Comparison of ENCODE assay signal across 9 cellular contexts in the genomic region with DNA sequence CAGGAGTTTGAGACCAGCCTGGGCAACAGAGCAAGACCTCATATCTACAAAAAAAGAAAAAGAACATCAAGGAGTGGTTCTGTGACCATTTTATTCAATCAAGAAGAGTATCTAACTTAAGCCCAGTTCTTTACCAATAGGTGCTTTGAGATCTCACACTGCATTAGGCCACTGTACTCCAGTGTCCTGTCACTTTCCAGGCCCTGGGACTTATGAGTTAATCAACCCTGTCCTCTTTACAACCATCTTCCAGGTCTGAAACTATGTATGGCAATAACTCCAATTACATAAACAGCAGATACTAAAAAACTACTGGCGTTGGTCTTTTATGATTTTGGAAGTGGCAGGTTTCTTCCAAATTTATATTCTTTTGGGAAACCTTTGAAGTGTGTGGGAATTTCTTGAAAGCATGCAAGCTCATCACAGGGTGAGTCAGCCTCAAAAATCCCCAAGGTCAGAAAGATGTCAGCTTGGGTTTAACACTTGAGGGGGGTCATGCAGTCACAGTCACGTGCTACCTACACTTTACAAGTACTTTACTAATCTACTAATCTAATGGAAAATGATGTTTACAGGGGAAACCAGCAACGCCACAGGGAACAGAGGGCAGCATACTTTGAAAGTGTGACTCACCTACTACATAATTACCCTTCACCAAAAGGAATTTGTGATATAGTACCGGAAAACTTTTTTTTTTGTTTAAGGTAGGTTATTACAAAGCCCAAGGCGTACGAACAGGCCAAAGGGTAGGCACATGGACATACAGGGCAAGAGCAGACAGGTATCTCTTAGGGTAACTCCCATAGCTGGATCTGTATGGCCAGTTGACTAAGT. TPM values are rescaled to one million over a fixed set of nuclear protein-coding genes. Genes with fewer than 3 reads are reported as not detected.
DNase-seq lines count a peak whose midpoint lies in the region; ATAC-seq and TF ChIP-seq lines count a peak whose summit lies in the region.
"Had no signal": no experiment of that assay in that cellular context is flagged by ENCODE, and none has a peak within 500 bp of the region (broad histone marks: within the 10 kb centered on the region; RNA-seq: fewer than 3 reads in every experiment).

No MANE protein-coding gene starts in this region.

- no peak for TF ChIP-seq RAD21 in HCT116 (IDR thresholded peaks at IDR 0.05; ENCODE audit: low read depth)

- POLR2A ChIA-PET in BJ (lab: Charles Lee) (no interaction called here), HCT116 (lab: Charles Lee) (interaction anchor here (0.9 to 2.1 kb wide), 2 partner anchors 15 to 405 kb away, joined by 3 to 10 read pairs; partner anchors contain the start of gene PISD)

- H3K4me1 Mint-ChIP-seq in activated CD8-positive, alpha-beta memory T cell treated with anti-CD3 and anti-CD28 coated beads, Interleukin-2, amount 10 ng/mL, durations not matched to agents 7 days and 5 days = peaks cover 24% of the 10 kb centered on the region

- H3K4me3 ChIP-seq in BJ (ENCODE audit: low read depth, low read length) (no peak overlapping the region), HCT116 (replicated peaks in 1 of 2; ENCODE audit: low read depth in 1 of 2, low read length in 2 of 2) (peak overlapping the region in 1 of 2 experiments; percentile 12; a peak in 1 of 4 replicates), vagina (no peak overlapping the region)
- H3K4me3 ChIP-seq: heart left ventricle had no signal

- H3K9me3 ChIP-seq in HCT116 (ENCODE audit: control insufficient read depth in 1 of 2, insufficient read depth in 1 of 2, low read depth in 1 of 2, low read length in 2 of 2) (no peaks in the 10 kb centered on the region), vagina (no peaks in the 10 kb centered on the region)
- H3K9me3 ChIP-seq: heart left ventricle had no signal

- H3K27ac ChIP-seq in HCT116 (ENCODE audit: low read depth, low read length) = peak overlapping the region; percentile 75
- H3K27ac ChIP-seq in vagina = no peak overlapping the region
- H3K27ac ChIP-seq: heart left ventricle had no signal

- H3K4me3 Mint-ChIP-seq in activated CD8-positive, alpha-beta memory T cell treated with anti-CD3 and anti-CD28 coated beads, Interleukin-2, amount 10 ng/mL, durations not matched to agents 7 days and 5 days = no peak overlapping the region

- no peak for TF ChIP-seq CTCF in BJ (IDR thresholded peaks at IDR 0.05; ENCODE audit: insufficient read depth, low read depth, low read length)
- TF ChIP-seq CTCF in HCT116 (IDR thresholded peaks at IDR 0.05 in 2 of 3, conservative IDR thresholded peaks at IDR 0.05 in 1 of 3; ENCODE audit: borderline replicate concordance in 1 of 3, insufficient read depth in 1 of 3, low read depth in 2 of 3, low read length in 2 of 3) = no peak
- TF ChIP-seq CTCF in vagina (IDR thresholded peaks at IDR 0.05) = no peak

- RAD21 ChIA-PET in HCT116 (lab: Charles Lee; ENCODE audit: low non-redundant PET in 1 of 2, low total read pairs in 2 of 2, uncharacterized antibody in 2 of 2, unreplicated experiment in 2 of 2) = interaction anchor here (0.6 to 1.4 kb wide), 5 partner anchors 15 to 432 kb away, joined by 3 to 4 read pairs (median 3); partner anchors contain the start of gene PISD (in 2 of the 2)

- H3K4me1 ChIP-seq in HCT116 (ENCODE audit: control insufficient read depth in 1 of 2, insufficient read depth in 2 of 2, low read length in 2 of 2) (peaks cover 38 to 73% of the 10 kb centered on the region in 2 experiments), vagina (no peaks in the 10 kb centered on the region)

- ATAC-seq in HCT116 (peak; percentile 92), left lobe of liver (no peak)
- peak; percentile 65 for ATAC-seq in activated CD8-positive, alpha-beta memory T cell treated with anti-CD3 and anti-CD28 coated beads, Interleukin-2, amount 10 ng/mL, durations not matched to agents 7 days and 5 days

- H3K4me2 ChIP-seq in HCT116 (ENCODE audit: low read length) = peak overlapping the region; percentile 57

- H3K9me3 Mint-ChIP-seq in activated CD8-positive, alpha-beta memory T cell treated with anti-CD3 and anti-CD28 coated beads, Interleukin-2, amount 10 ng/mL, durations not matched to agents 7 days and 5 days (ENCODE audit: low read depth) = no peaks in the 10 kb centered on the region

- peaks cover 27% of the 10 kb centered on the region for H3K36me3 Mint-ChIP-seq in activated CD8-positive, alpha-beta memory T cell treated with anti-CD3 and anti-CD28 coated beads, Interleukin-2, amount 10 ng/mL, durations not matched to agents 7 days and 5 days

- H3K27me3 Mint-ChIP-seq in activated CD8-positive, alpha-beta memory T cell treated with anti-CD3 and anti-CD28 coated beads, Interleukin-2, amount 10 ng/mL, durations not matched to agents 7 days and 5 days = no peaks in the 10 kb centered on the region

- peaks cover 64% of the 10 kb centered on the region for H3K79me2 ChIP-seq in HCT116 (ENCODE audit: insufficient read depth, low read length)

- peak; percentile 100 for DNase-seq in BJ (ENCODE audit: low read depth)
- DNase-seq in HCT116 (ENCODE audit: low read depth, low spot score) = peak; percentile 91
- peak; percentile 53 for DNase-seq in activated CD8-positive, alpha-beta memory T cell treated with anti-CD3 and anti-CD28 coated beads, Interleukin-2, amount 10 ng/mL, durations not matched to agents 7 days and 5 days
- peak; percentile 99 for DNase-seq in kidney glomerular epithelial cell (lab: John Stamatoyannopoulos, UW)
- DNase-seq in NCI-H524 (lab: John Stamatoyannopoulos, UW) = no peak
- DNase-seq in left lobe of liver (ENCODE audit: low spot score) = no peak
- no peak for DNase-seq in vagina (ENCODE audit: extremely low spot score in 2 of 2)
- DNase-seq in GDM1 (lab: John Stamatoyannopoulos, UW) = no peak

- H3K27ac Mint-ChIP-seq in activated CD8-positive, alpha-beta memory T cell treated with anti-CD3 and anti-CD28 coated beads, Interleukin-2, amount 10 ng/mL, durations not matched to agents 7 days and 5 days = peak overlapping the region; percentile 36

- no peaks in the 10 kb centered on the region for H3K27me3 ChIP-seq in BJ (ENCODE audit: control insufficient read depth, insufficient read depth, low read length)
- H3K27me3 ChIP-seq in HCT116 (ENCODE audit: insufficient read depth, low read length) = no peaks in the 10 kb centered on the region
- H3K27me3 ChIP-seq in vagina = no peaks in the 10 kb centered on the region
- H3K27me3 ChIP-seq: heart left ventricle had no signal

- H4K20me1 ChIP-seq in HCT116 (ENCODE audit: insufficient read depth) = no peaks in the 10 kb centered on the region

- TF ChIP-seq POLR2A in HCT116 (IDR thresholded peaks at IDR 0.05; ENCODE audit: borderline replicate concordance, extremely low read depth, insufficient read depth, insufficient read length) (no peak), vagina (IDR thresholded peaks at IDR 0.05) (no peak)

- no peaks in the 10 kb centered on the region for H3K9me2 ChIP-seq in HCT116 (ENCODE audit: insufficient read depth)

- H2AFZ ChIP-seq in HCT116 (ENCODE audit: low read depth, low read length, poor library complexity, severe bottlenecking) = no peak overlapping the region

- H3K9ac ChIP-seq in HCT116 (ENCODE audit: low read length) = peak overlapping the region; percentile 62

- no TSS peak for BruUV-seq in HCT116 (replicated peaks; lab: Mats Ljungman, UMichigan)

- intact Hi-C loops in HCT116 (cut with micrococcal nuclease) (no loop called here), vagina (cut with DNase I) (loop anchor here (10.0 kb wide), 1 partner anchor 1622 kb away; no protein-coding TSS in a partner anchor)

- H3K36me3 ChIP-seq in BJ (ENCODE audit: control insufficient read depth, insufficient read depth, low read length) (peaks cover 4% of the 10 kb centered on the region), HCT116 (ENCODE audit: control insufficient read depth in 1 of 2, insufficient read depth in 2 of 2, low read length in 2 of 2) (peaks cover 6 to 17% of the 10 kb centered on the region in 2 experiments; a peak in 3 of 4 replicates), vagina (peaks cover 0 to 37% of the 10 kb centered on the region in 2 donors)

- CTCF ChIA-PET in BJ (lab: Yijun Ruan, JAX) = interaction anchor here (0.6 to 0.8 kb wide), 2 partner anchors 15 to 89 kb away, joined by 3 read pairs; no protein-coding TSS in a partner anchor
- CTCF ChIA-PET in HCT116 (lab: Charles Lee) = interaction anchor here (1.6 to 2.2 kb wide), 2 partner anchors 90 to 324 kb away, joined by 3 to 10 read pairs; no protein-coding TSS in a partner anchor
- CTCF ChIA-PET in activated CD8-positive, alpha-beta memory T cell treated with anti-CD3 and anti-CD28 coated beads, Interleukin-2, amount 10 ng/mL, durations not matched to agents 7 days and 5 days (lab: Charles Lee) = interaction anchor here (1.2 kb wide), 1 partner anchor 17 kb away, joined by 3 read pairs; no protein-coding TSS in a partner anchor

TF ChIP-seq in HCT116, 20 proteins besides CTCF, POLR2A, EP300 and RAD21 (continues in another document):
- TF ChIP-seq EZH2 (IDR thresholded peaks at IDR 0.05) = no peak
- no peak for TF ChIP-seq REST (IDR thresholded peaks at IDR 0.05; ENCODE audit: low read depth)

RNA-seq across cellular contexts. Expression of gene PISD, which starts 15.6 kb away (rescaled TPM):
- 18.7 and 26.9 TPM in 2 replicates for polyA plus RNA-seq in BJ (2011; rRNA removed)
- polyA minus RNA-seq in BJ (2011; rRNA and poly(A)+ RNA removed) = 21.8 and 30.8 TPM in 2 replicates
- total RNA-seq in HCT116 (2021; ENCODE audit: unreplicated experiment) = 47.1 TPM
- polyA plus RNA-seq in HCT116 (2012) = 31.1 and 33.8 TPM in 2 replicates
- total RNA-seq in activated CD8-positive, alpha-beta memory T cell treated with anti-CD3 and anti-CD28 coated beads, Interleukin-2, amount 10 ng/mL, durations not matched to agents 7 days and 5 days = 10 to 100 TPM; 34.7 to 40.0 TPM
- 16.0 TPM for total RNA-seq in left lobe of liver
- total RNA-seq in vagina = 50.3 TPM

Comparison
In these comparisons a context has a peak if more than half of its experiments do, and no peak if none do; other contexts are left out.
1. DNase-seq: peak in BJ (single experiment), HCT116 (single experiment), activated CD8-positive, alpha-beta memory T cell treated with anti-CD3 and anti-CD28 coated beads, Interleukin-2, amount 10 ng/mL, durations not matched to agents 7 days and 5 days (single experiment) and kidney glomerular epithelial cell (single experiment); none in NCI-H524 (0 of 2), left lobe of liver (single experiment), vagina (0 of 2) and GDM1 (single experiment).